18 cellular contexts compared by ENCODE assay signal in genomic region chr18:73509460-73509859, GRCh38.
DNase-seq lines count a peak whose midpoint lies in the region; ATAC-seq, FAIRE-seq and TF ChIP-seq lines count a peak whose summit lies in the region.
"Had no signal": no experiment of that assay in that cellular context is flagged by ENCODE, and none has a peak within 500 bp of the region (broad histone marks: within the 10 kb centered on the region; RNA-seq: fewer than 3 reads in every experiment).

No MANE protein-coding gene starts in this region.

- peak; percentile 75 for DNase-seq in EH (ENCODE audit: low read depth)
- peak; percentile 59 for DNase-seq in fibroblast of gingiva (ENCODE audit: low read depth)
- DNase-seq in osteocyte (ENCODE audit: extremely low spot score, unreplicated experiment): no peak
- DNase-seq in activated CD4-positive, alpha-beta T cell treated with anti-CD3 and anti-CD28 coated beads for 1 hour: no peak
- DNase-seq in urothelium cell line (ENCODE audit: low spot score): no peak
- DNase-seq: DND-41, GF-D8, KBM-7, NCI-H1105 treated with DMSO at 0.1 percent for 48 hours, NCI-H1694, NCI-H2081 treated with DMSO at 0.1 percent for 48 hours, NCI-H510A, NCI-H774, SIG-M5 had no signal

- peak overlapping the region; percentile 68 for H3K27ac Mint-ChIP-seq in osteocyte (ENCODE audit: unreplicated experiment)

- no peak for FAIRE-seq in urothelium cell line (lab: Jason Lieb, UNC)
- FAIRE-seq: GM19239 had no signal

- H3K4me3 Mint-ChIP-seq in osteocyte (ENCODE audit: unreplicated experiment): no peak overlapping the region

- H3K4me1 Mint-ChIP-seq in osteocyte (ENCODE audit: unreplicated experiment): peaks cover 40% of the 10 kb centered on the region

- peaks cover 6% of the 10 kb centered on the region for H3K9me3 Mint-ChIP-seq in osteocyte (ENCODE audit: unreplicated experiment)

- ATAC-seq in SK-N-SH treated with all-trans-retinoic acid at 6 μM for 48 hours (peak; percentile 55), GM21381 (IDR thresholded peaks at IDR 0.05; ENCODE audit: unreplicated experiment) (no peak), HG03280 (IDR thresholded peaks at IDR 0.05; ENCODE audit: unreplicated experiment) (no peak)

- H3K27me3 Mint-ChIP-seq in osteocyte (ENCODE audit: unreplicated experiment): no peaks in the 10 kb centered on the region

- TF ChIP-seq CTCF in osteocyte (IDR thresholded peaks at IDR 0.05): no peak

- H3K36me3 Mint-ChIP-seq in osteocyte (ENCODE audit: unreplicated experiment): no peaks in the 10 kb centered on the region

TF ChIP-seq in SK-N-SH treated with all-trans-retinoic acid at 6 μM for 48 hours, 23 proteins besides CTCF, POLR2A, EP300 and RAD21:
- no peak for TF ChIP-seq SNAI2 (CRISPR knock-in tag; IDR thresholded peaks at IDR 0.05)
- no peak for TF ChIP-seq CSDC2 (CRISPR knock-in tag; IDR thresholded peaks at IDR 0.05)
- TF ChIP-seq PPARA (CRISPR knock-in tag; IDR thresholded peaks at IDR 0.05; ENCODE audit: borderline replicate concordance): no peak
- TF ChIP-seq ZNF565 (CRISPR knock-in tag; conservative IDR thresholded peaks at IDR 0.05; ENCODE audit: low read depth): no peak
- no peak for TF ChIP-seq ARNTL (CRISPR knock-in tag; IDR thresholded peaks at IDR 0.05; ENCODE audit: borderline replicate concordance, low read depth)
- no peak for TF ChIP-seq POU6F1 (CRISPR knock-in tag; IDR thresholded peaks at IDR 0.05; ENCODE audit: borderline replicate concordance, low read depth)
- TF ChIP-seq TSHZ2 (CRISPR knock-in tag; IDR thresholded peaks at IDR 0.05): no peak
- no peak for TF ChIP-seq ESRRG (CRISPR knock-in tag; IDR thresholded peaks at IDR 0.05)
- no peak for TF ChIP-seq OSR1 (CRISPR knock-in tag; IDR thresholded peaks at IDR 0.05)

Comparison
In these comparisons a context has a peak if more than half of its experiments do, and no peak if none do; other contexts are left out.
1. DNase-seq: peak in EH (single experiment) and fibroblast of gingiva (single experiment); none in osteocyte (single experiment), activated CD4-positive, alpha-beta T cell treated with anti-CD3 and anti-CD28 coated beads for 1 hour (single experiment) and urothelium cell line (single experiment).